Comparison of ENCODE assay signal across 33 cellular contexts in genomic region chr9:85292261-85292660, GRCh38.
"Had no signal": no experiment of that assay in that cellular context is flagged by ENCODE, and none has a peak within 500 bp of the region (broad histone marks: within the 10 kb centered on the region; RNA-seq: fewer than 3 reads in every experiment).

No MANE protein-coding gene starts in this region.

- H3K9me3 Mint-ChIP-seq: central memory CD8-positive, alpha-beta T cell; T-helper 2 cell treated with Interferon-gamma antibody and Interleukin-4, amounts not matched to agents 5 μg/mL and 100 μg/mL, for 36 hours had no signal

- H3K4me3 ChIP-seq: ascending aorta, cardiac muscle cell, SJCRH30, SK-N-MC had no signal

- H3K4me3 Mint-ChIP-seq: activated CD4-positive, alpha-beta T cell treated with anti-CD3 and anti-CD28 coated beads for 36 hours; activated CD4-positive, alpha-beta T cell treated with anti-CD3 and anti-CD28 coated beads, Interleukin-2, amount 10 ng/mL, durations not matched to agents 7 days and 5 days; activated CD8-positive, alpha-beta memory T cell treated with anti-CD3 and anti-CD28 coated beads, Interleukin-2, amount 10 ng/mL, durations not matched to agents 7 days and 5 days; activated naive CD8-positive, alpha-beta T cell treated with anti-CD3 and anti-CD28 coated beads for 36 hours; central memory CD8-positive, alpha-beta T cell; T-helper 2 cell treated with Interferon-gamma antibody and Interleukin-4, amounts not matched to agents 5 μg/mL and 100 μg/mL, for 36 hours had no signal

- DNase-seq: activated CD4-positive, alpha-beta T cell treated with anti-CD3 and anti-CD28 coated beads for 36 hours; activated CD4-positive, alpha-beta T cell treated with anti-CD3 and anti-CD28 coated beads, Interleukin-2, amount 10 ng/mL, durations not matched to agents 7 days and 5 days; activated CD4-positive, alpha-beta T cell treated with anti-CD3 and anti-CD28 coated beads, Interleukin-2, amount 50 U/mL, for 48 hours; activated CD8-positive, alpha-beta memory T cell treated with anti-CD3 and anti-CD28 coated beads for 24 hours; activated CD8-positive, alpha-beta memory T cell treated with anti-CD3 and anti-CD28 coated beads, Interleukin-2, amount 10 ng/mL, durations not matched to agents 7 days and 5 days; activated CD8-positive, alpha-beta memory T cell treated with anti-CD3 and anti-CD28 coated beads, Interleukin-2, amount 50 U/mL, for 48 hours; activated effector memory CD4-positive, alpha-beta T cell treated with Interleukin-2 at 50 U/mL for 16 hours; activated naive CD4-positive, alpha-beta T cell treated with anti-CD3 and anti-CD28 coated beads, Interleukin-2, amount 50 U/mL, for 16 hours; activated naive CD8-positive, alpha-beta T cell treated with anti-CD3 and anti-CD28 coated beads for 36 hours; activated T-cell treated with anti-CD3 and anti-CD28 coated beads, Interleukin-2, amount 50 U/mL, for 48 hours; amniotic stem cell; KG1; MM.1S; MV-4-11; NCI-H1092; NCI-H1436 treated with DMSO at 0.1 percent for 48 hours; NCI-H187; NCI-H2081; NCI-H2171 treated with DMSO at 0.1 percent for 48 hours; NCI-H2227 treated with DMSO at 0.1 percent for 48 hours; NCI-H446; NCI-H510A treated with DMSO at 0.1 percent for 48 hours; NCI-H526 treated with DMSO at 0.1 percent for 48 hours; NCI-H774; SHP77; SJCRH30 had no signal

- H3K27ac ChIP-seq: ascending aorta, cardiac muscle cell, SJCRH30, SK-N-MC had no signal

- H3K27ac Mint-ChIP-seq: activated CD4-positive, alpha-beta T cell treated with anti-CD3 and anti-CD28 coated beads for 36 hours; activated CD4-positive, alpha-beta T cell treated with anti-CD3 and anti-CD28 coated beads, Interleukin-2, amount 10 ng/mL, durations not matched to agents 7 days and 5 days; activated CD8-positive, alpha-beta memory T cell treated with anti-CD3 and anti-CD28 coated beads, Interleukin-2, amount 10 ng/mL, durations not matched to agents 7 days and 5 days; activated naive CD8-positive, alpha-beta T cell treated with anti-CD3 and anti-CD28 coated beads for 36 hours; T-helper 2 cell treated with Interferon-gamma antibody and Interleukin-4, amounts not matched to agents 5 μg/mL and 100 μg/mL, for 36 hours had no signal

- H3K36me3 Mint-ChIP-seq: activated CD8-positive, alpha-beta memory T cell treated with anti-CD3 and anti-CD28 coated beads, Interleukin-2, amount 10 ng/mL, durations not matched to agents 7 days and 5 days; activated naive CD8-positive, alpha-beta T cell treated with anti-CD3 and anti-CD28 coated beads for 36 hours had no signal

- H3K27me3 ChIP-seq: ascending aorta, cardiac muscle cell had no signal

- H3K36me3 ChIP-seq: ascending aorta, cardiac muscle cell, SJCRH30 had no signal

- ATAC-seq: activated CD4-positive, alpha-beta T cell treated with anti-CD3 and anti-CD28 coated beads for 36 hours; activated CD4-positive, CD25-positive, alpha-beta regulatory T cell treated with anti-CD3 and anti-CD28 coated beads, Interleukin-2, amount 50 U/mL, for 24 hours; activated CD8-positive, alpha-beta memory T cell treated with anti-CD3 and anti-CD28 coated beads, Interleukin-2, amount 10 ng/mL, durations not matched to agents 7 days and 5 days; Panc1 had no signal

- H3K4me1 ChIP-seq: ascending aorta, SJCRH30 had no signal

- H3K9me3 ChIP-seq: ascending aorta, SJCRH30 had no signal
